In genomic region chr5:35971186-35971877, GRCh38 we compare ENCODE assay signal across 16 cellular contexts. TPM values are rescaled to one million over a fixed set of nuclear protein-coding genes. Genes with fewer than 3 reads are reported as not detected.
"Had no signal": no experiment of that assay in that cellular context is flagged by ENCODE, and none has a peak within 500 bp of the region (broad histone marks: within the 10 kb centered on the region; RNA-seq: fewer than 3 reads in every experiment).

No MANE protein-coding gene starts in this region.

- H3K27ac ChIP-seq: hepatocyte, thoracic aorta, upper lobe of right lung had no signal

- H3K36me3 Mint-ChIP-seq: mesothelial cell of epicardium had no signal

- H3K27me3 ChIP-seq: hepatocyte, upper lobe of right lung had no signal

- FAIRE-seq: endometrium, islet of Langerhans had no signal

- H3K79me2 ChIP-seq: hepatocyte had no signal

- H2AFZ ChIP-seq: hepatocyte had no signal

- H3K4me1 Mint-ChIP-seq: mesothelial cell of epicardium; nephron; stimulated activated naive B cell treated with anti-CD40 and anti-IgM and Interleukin-4, amounts not matched to agents 10 μg/mL and 1 μg/mL and 100 μg/mL, for 72 hours had no signal

- H3K4me2 ChIP-seq: hepatocyte had no signal

- H3K36me3 ChIP-seq: thoracic aorta, upper lobe of right lung had no signal

- H3K4me3 Mint-ChIP-seq: activated naive CD8-positive, alpha-beta T cell; mesothelial cell of epicardium; nephron; stimulated activated naive B cell treated with anti-CD40 and anti-IgM and Interleukin-4, amounts not matched to agents 10 μg/mL and 1 μg/mL and 100 μg/mL, for 72 hours had no signal

- H3K27me3 Mint-ChIP-seq: stimulated activated naive B cell treated with anti-CD40 and anti-IgM and Interleukin-4, amounts not matched to agents 10 μg/mL and 1 μg/mL and 100 μg/mL, for 72 hours had no signal

- H3K4me3 ChIP-seq: hepatocyte, lung, thoracic aorta, upper lobe of right lung had no signal

- H3K4me1 ChIP-seq: upper lobe of right lung had no signal

- H3K27ac Mint-ChIP-seq: activated naive CD8-positive, alpha-beta T cell; mesothelial cell of epicardium; nephron; stimulated activated naive B cell treated with anti-CD40 and anti-IgM and Interleukin-4, amounts not matched to agents 10 μg/mL and 1 μg/mL and 100 μg/mL, for 72 hours had no signal

- DNase-seq: activated CD4-positive, alpha-beta T cell treated with anti-CD3 and anti-CD28 coated beads, Interleukin-2, amount 50 U/mL, for 48 hours; amygdala; cortex of kidney; stimulated activated naive B cell treated with anti-CD40 and anti-IgM and Interleukin-4, amounts not matched to agents 10 μg/mL and 1 μg/mL and 100 μg/mL, for 72 hours; SW 1271; upper lobe of right lung had no signal

- H3K9me3 ChIP-seq: thoracic aorta, upper lobe of right lung had no signal

RNA-seq across cellular contexts. Expression of gene UGT3A1, which starts 19.9 kb away (rescaled TPM):
- total RNA-seq: lung; mesothelial cell of epicardium; T-helper 2 cell treated with Interferon-gamma antibody and Interleukin-4, amounts not matched to agents 100 ng/mL and 5 ng/mL, for 36 hours; thoracic aorta; upper lobe of right lung had no signal
- polyA plus RNA-seq: lung had no signal

RNA-seq across cellular contexts. Expression of gene CAPSL, which starts 32.9 kb away (rescaled TPM):
- total RNA-seq: hepatocyte, mesothelial cell of epicardium, thoracic aorta, upper lobe of right lung had no signal
- polyA plus RNA-seq: esophagus had no signal
